ENCODE assay signal across 8 cellular contexts in genomic region chr1:243850368-243851128, GRCh38. TPM values are rescaled to one million over a fixed set of nuclear protein-coding genes. Genes with fewer than 3 reads are reported as not detected.
DNase-seq lines count a peak whose midpoint lies in the region; ATAC-seq, FAIRE-seq and TF ChIP-seq lines count a peak whose summit lies in the region.

No MANE protein-coding gene starts in this region.

- no peak overlapping the region for H3K4ac ChIP-seq in H1 (replicated peaks; ENCODE audit: insufficient read length, low read depth, low read length)

- no peaks in the 10 kb centered on the region for H3K79me1 ChIP-seq in H1 (ENCODE audit: low read depth, low read length)

- TF ChIP-seq RAD21 in H1 (IDR thresholded peaks at IDR 0.05 in 1 of 2, conservative IDR thresholded peaks at IDR 0.05 in 1 of 2; ENCODE audit: low read depth in 2 of 2, low read length in 2 of 2), result no peak; a peak in 1 of 4 replicates

- H3K14ac ChIP-seq in H1 (ENCODE audit: insufficient read length), result no peak overlapping the region

- H4K91ac ChIP-seq in H1 (replicated peaks; ENCODE audit: insufficient read length, low read length), result no peak overlapping the region

- CTCF ChIA-PET in H1 (lab: Charles Lee; ENCODE audit: partially characterized antibody), result no interaction called here

- H4K20me1 ChIP-seq in BLaER1 (peaks cover 33% of the 10 kb centered on the region), H1 (replicated peaks in 1 of 2; ENCODE audit: control insufficient read depth in 1 of 2, insufficient read depth in 2 of 2, low read length in 2 of 2) (no peaks in the 10 kb centered on the region)

- 0% methylated on average over 3 of the region's 94 CpGs; no CpG with 5 or more reads in 1 of the 2 experiments for WGBS in H1 (ENCODE audit: extremely low coverage in 1 of 2, insufficient coverage in 1 of 2, insufficient read length in 1 of 2, insufficient replicate concordance in 2 of 2, low coverage in 1 of 2, low lambda C conversion rate in 2 of 2, missing lambda C conversion rate in 1 of 2), 2 experiments
- 0 to 3% methylated on average over 18 to 27 of the region's 94 CpGs for WGBS in mesodermal cell (ENCODE audit: insufficient coverage in 2 of 2), 2 experiments

- 0 out of 3 replicates have a peak, but pooled peaks of 1 of the 2 experiments have one; percentile 40 for TF ChIP-seq EP300 in H1 (IDR thresholded peaks at IDR 0.05; ENCODE audit: borderline replicate concordance in 1 of 2, low read depth in 2 of 2, low read length in 2 of 2)

- H2BK12ac ChIP-seq in H1 (ENCODE audit: low read depth, low read length), result peak overlapping the region; percentile 96; the same call in 1 of the 2 replicates

- no peak for TF ChIP-seq CTCF in H1 (IDR thresholded peaks at IDR 0.05; ENCODE audit: control extremely low read depth in 1 of 3, insufficient read depth in 1 of 3, low read depth in 1 of 3, low read length in 3 of 3)

- peak; percentile 50 for DNase-seq in GM19238 (ENCODE audit: insufficient read length, low spot score)
- peak; percentile 78 for DNase-seq in NCI-H748 treated with DMSO at 0.1 percent for 48 hours (lab: John Stamatoyannopoulos, UW)
- DNase-seq in activated CD8-positive, alpha-beta memory T cell treated with anti-CD3 and anti-CD28 coated beads, Interleukin-2, amount 50 U/mL, for 1 hour (ENCODE audit: extremely low read depth), result peak; percentile 68
- DNase-seq in H1 (ENCODE audit: low read depth in 1 of 2, low spot score in 2 of 2), result peak in 1 of 2 experiments; percentile 90
- peak; percentile 59 for DNase-seq in stimulated activated CD8-positive, alpha-beta memory T cell treated with anti-CD3 and anti-CD28 coated beads, Interleukin-15, amount 100 ng/mL, for 1 hour (ENCODE audit: low read depth)

- H3K4me2 ChIP-seq in BLaER1, result peak overlapping the region; percentile 85
- H3K4me2 ChIP-seq in H1 (ENCODE audit: insufficient read depth in 1 of 2, low read depth in 2 of 2, low read length in 2 of 2), result peak overlapping the region; percentile 70 to 90

- POLR2A ChIA-PET in H1 (lab: Charles Lee; ENCODE audit: partially characterized antibody), result no interaction called here

- peaks cover 24% of the 10 kb centered on the region for H3K4me1 ChIP-seq in BLaER1
- H3K4me1 ChIP-seq in H1 (replicated peaks in 1 of 4; ENCODE audit: control insufficient read depth in 3 of 4, insufficient read depth in 4 of 4, low read length in 3 of 4), result peaks cover 0 to 4% (median 2%) of the 10 kb centered on the region in 4 experiments; a peak in 3 of 7 replicates
- no peaks in the 10 kb centered on the region for H3K4me1 ChIP-seq in mesodermal cell (ENCODE audit: control insufficient read depth, insufficient read depth, low read length, poor library complexity, severe bottlenecking)

- H3K4me3 ChIP-seq in BLaER1 (peak overlapping the region; percentile 89), H1 (ENCODE audit: extremely low read depth in 1 of 4, insufficient read depth in 2 of 4, low read depth in 3 of 4, low read length in 4 of 4) (peak overlapping the region; percentile 55 to 75 (median 62)), mesodermal cell (ENCODE audit: extremely low read depth, insufficient read depth, low read length, poor library complexity, severe bottlenecking) (peak overlapping the region; percentile 69)

- H3K9me3 ChIP-seq in BLaER1 (no peaks in the 10 kb centered on the region), H1 (ENCODE audit: insufficient read depth in 2 of 2, low read depth in 1 of 2, low read length in 1 of 2) (no peaks in the 10 kb centered on the region), mesodermal cell (ENCODE audit: control insufficient read depth, low read length) (no peaks in the 10 kb centered on the region)

- no peak overlapping the region for H2BK120ac ChIP-seq in H1 (replicated peaks; ENCODE audit: low read depth, low read length)

- H3K27me3 ChIP-seq in BLaER1 (no peaks in the 10 kb centered on the region), H1 (replicated peaks in 1 of 4; ENCODE audit: control insufficient read depth in 3 of 4, extremely low read depth in 1 of 4, insufficient read depth in 3 of 4, low read length in 3 of 4) (no peaks in the 10 kb centered on the region)

- H2AFZ ChIP-seq in H1 (ENCODE audit: low read length), result no peak overlapping the region

- H3K9ac ChIP-seq in BLaER1 (peak overlapping the region; percentile 90), H1 (replicated peaks in 1 of 4; ENCODE audit: extremely low read depth in 1 of 4, low read depth in 3 of 4, low read length in 3 of 4) (peak overlapping the region; percentile 51 to 92 (median 84))

- no peak overlapping the region for H3K18ac ChIP-seq in H1 (ENCODE audit: extremely low read depth, low read length)

- H3K27ac ChIP-seq in BLaER1, result peak overlapping the region; percentile 94
- H3K27ac ChIP-seq in H1 (ENCODE audit: low read depth, low read length), result peak overlapping the region; percentile 92
- peak overlapping the region; percentile 94 for H3K27ac ChIP-seq in mesodermal cell (ENCODE audit: low read depth, low read length, severe bottlenecking)

- H4K8ac ChIP-seq in H1 (ENCODE audit: extremely low read depth, insufficient read depth, low read length), result peak overlapping the region; percentile 97

- H4K5ac ChIP-seq in H1 (ENCODE audit: insufficient read length, low read depth, low read length), result peak overlapping the region; percentile 60

- H2BK15ac ChIP-seq in H1 (ENCODE audit: low read length), result no peak overlapping the region

- H3K56ac ChIP-seq in H1 (replicated peaks; ENCODE audit: insufficient read length, low read depth, low read length), result no peak overlapping the region

- ATAC-seq in HG03378 (IDR thresholded peaks at IDR 0.05; ENCODE audit: unreplicated experiment), result peak; percentile 45

- peaks cover 0 to 31% of the 10 kb centered on the region in 2 experiments; a peak in 2 of 4 replicates for H3K79me2 ChIP-seq in H1 (ENCODE audit: control insufficient read depth in 1 of 2, insufficient read depth in 2 of 2, low read length in 2 of 2)

- no peaks in the 10 kb centered on the region for H3K36me3 ChIP-seq in BLaER1
- no peaks in the 10 kb centered on the region for H3K36me3 ChIP-seq in H1 (ENCODE audit: control insufficient read depth in 2 of 4, insufficient read depth in 4 of 4, low read length in 3 of 4)
- no peaks in the 10 kb centered on the region for H3K36me3 ChIP-seq in mesodermal cell (ENCODE audit: control insufficient read depth, insufficient read depth, low read length)

- no peak overlapping the region for H2AK5ac ChIP-seq in H1 (ENCODE audit: low read depth, low read length)

- H3K23ac ChIP-seq in H1 (ENCODE audit: insufficient read length), result no peak overlapping the region

- no peak overlapping the region for H2BK20ac ChIP-seq in H1 (ENCODE audit: low read length)

- FAIRE-seq in H1 (lab: Jason Lieb, UNC), result no peak

- TF ChIP-seq POLR2A in H1 (IDR thresholded peaks at IDR 0.05; ENCODE audit: control extremely low read depth in 1 of 2, low read depth in 2 of 2, low read length in 2 of 2), result peak; percentile 36 to 90

- H2BK5ac ChIP-seq in H1 (ENCODE audit: low read depth, low read length), result peak overlapping the region; percentile 86; the same call in 1 of the 2 replicates

- peaks cover 5% of the 10 kb centered on the region for H3K23me2 ChIP-seq in H1 (ENCODE audit: low read depth, low read length)

TF ChIP-seq in H1, 55 proteins besides CTCF, POLR2A, EP300 and RAD21 (continues in another document):
- TF ChIP-seq E2F6 (IDR thresholded peaks at IDR 0.05) (peak; percentile 92), POU5F1 (IDR thresholded peaks at IDR 0.05; ENCODE audit: low read depth, low read length) (no peak), ZNF274 (IDR thresholded peaks at IDR 0.05; ENCODE audit: borderline replicate concordance, extremely low read depth, low read length) (no peak), HDAC2 (IDR thresholded peaks at IDR 0.05; ENCODE audit: borderline replicate concordance in 1 of 2, low read depth in 2 of 2, low read length in 2 of 2) (0 out of 4 replicates have a peak, but pooled peaks of 1 of the 2 experiments have one; percentile 28), SP1 (IDR thresholded peaks at IDR 0.05; ENCODE audit: low read depth, low read length) (0 out of 2 replicates have a peak, but pooled peaks have one; percentile 1), BACH1 (IDR thresholded peaks at IDR 0.05; ENCODE audit: low read length) (peak; percentile 57; the same call in 1 of the 2 replicates)
- TF ChIP-seq, protein P1, sequence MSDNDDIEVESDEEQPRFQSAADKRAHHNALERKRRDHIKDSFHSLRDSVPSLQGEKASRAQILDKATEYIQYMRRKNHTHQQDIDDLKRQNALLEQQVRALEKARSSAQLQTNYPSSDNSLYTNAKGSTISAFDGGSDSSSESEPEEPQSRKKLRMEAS (IDR thresholded peaks at IDR 0.05), result peak; percentile 67; the same call in 1 of the 2 replicates
- TF ChIP-seq, protein P2, sequence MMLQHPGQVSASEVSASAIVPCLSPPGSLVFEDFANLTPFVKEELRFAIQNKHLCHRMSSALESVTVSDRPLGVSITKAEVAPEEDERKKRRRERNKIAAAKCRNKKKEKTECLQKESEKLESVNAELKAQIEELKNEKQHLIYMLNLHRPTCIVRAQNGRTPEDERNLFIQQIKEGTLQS (IDR thresholded peaks at IDR 0.05; ENCODE audit: insufficient read depth, low read depth, low read length), result no peak

RNA-seq across cellular contexts. Expression of gene AKT3, which starts 0.5 kb away (rescaled TPM):
- total RNA-seq in H1 (2021; fragmentation: NEBNext Ultra II Directional; extraction: Animal tissue kit (Norgen Biotek cat#: 25700)), result 33.6 and 36.4 TPM in 2 replicates
- 4.2 and 6.0 TPM in 2 replicates for polyA plus RNA-seq in H1 (2011; rRNA removed)
- 6.1 TPM for polyA plus RNA-seq in H1 (2011; cell fraction: cytosol; rRNA removed)
- 10.5 TPM for polyA plus RNA-seq in H1 (2011; cell fraction: nucleus; rRNA removed)
- polyA plus RNA-seq in H1 (2012, experiment 1 of 2), result 4.2 to 13.6 TPM (median 6.3 TPM) in 4 replicates
- polyA plus RNA-seq in H1 (2012, experiment 2 of 2), result 0.54 TPM
- polyA plus RNA-seq in H1 (2013, experiment 1 of 2), result 9.5 TPM
- 8.4 TPM for polyA plus RNA-seq in H1 (2013, experiment 2 of 2)
- polyA minus RNA-seq in H1 (2011; rRNA and poly(A)+ RNA removed), result 14.4 and 15.3 TPM in 2 replicates
- 8.5 TPM for polyA minus RNA-seq in H1 (2011; cell fraction: cytosol; rRNA and poly(A)+ RNA removed)
- 44.6 TPM for polyA minus RNA-seq in H1 (2011; cell fraction: nucleus; rRNA and poly(A)+ RNA removed)
- polyA plus RNA-seq in mesodermal cell (2013, experiment 1 of 2), result 48.3 TPM
- polyA plus RNA-seq in mesodermal cell (2013, experiment 2 of 2), result 44.5 TPM
